In genomic region chr6:122400121-122400450, GRCh38 we compare ENCODE assay signal across 1 cellular context.
TF ChIP-seq lines count a peak whose summit lies in the region.

No MANE protein-coding gene starts in this region.

TF ChIP-seq in HEK293, 187 proteins besides CTCF, POLR2A, EP300 and RAD21 (continued from another document):
- TF ChIP-seq, protein P1, sequence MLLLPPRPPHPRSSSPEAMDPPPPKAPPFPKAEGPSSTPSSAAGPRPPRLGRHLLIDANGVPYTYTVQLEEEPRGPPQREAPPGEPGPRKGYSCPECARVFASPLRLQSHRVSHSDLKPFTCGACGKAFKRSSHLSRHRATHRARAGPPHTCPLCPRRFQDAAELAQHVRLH (tag by site-specific recombination; IDR thresholded peaks at IDR 0.05): no peak
- TF ChIP-seq, protein P2, sequence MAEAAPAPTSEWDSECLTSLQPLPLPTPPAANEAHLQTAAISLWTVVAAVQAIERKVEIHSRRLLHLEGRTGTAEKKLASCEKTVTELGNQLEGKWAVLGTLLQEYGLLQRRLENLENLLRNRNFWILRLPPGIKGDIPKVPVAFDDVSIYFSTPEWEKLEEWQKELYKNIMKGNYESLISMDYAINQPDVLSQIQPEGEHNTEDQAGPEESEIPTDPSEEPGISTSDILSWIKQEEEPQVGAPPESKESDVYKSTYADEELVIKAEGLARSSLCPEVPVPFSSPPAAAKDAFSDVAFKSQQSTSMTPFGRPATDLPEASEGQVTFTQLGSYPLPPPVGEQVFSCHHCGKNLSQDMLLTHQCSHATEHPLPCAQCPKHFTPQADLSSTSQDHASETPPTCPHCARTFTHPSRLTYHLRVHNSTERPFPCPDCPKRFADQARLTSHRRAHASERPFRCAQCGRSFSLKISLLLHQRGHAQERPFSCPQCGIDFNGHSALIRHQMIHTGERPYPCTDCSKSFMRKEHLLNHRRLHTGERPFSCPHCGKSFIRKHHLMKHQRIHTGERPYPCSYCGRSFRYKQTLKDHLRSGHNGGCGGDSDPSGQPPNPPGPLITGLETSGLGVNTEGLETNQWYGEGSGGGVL (tag by site-specific recombination; IDR thresholded peaks at IDR 0.05): no peak
- TF ChIP-seq ZNF549 (tag by site-specific recombination; IDR thresholded peaks at IDR 0.05) (no peak), GLIS2 (tag by site-specific recombination; IDR thresholded peaks at IDR 0.05) (0 out of 2 replicates have a peak, but pooled peaks have one; percentile 4), KLF10 (tag by site-specific recombination; IDR thresholded peaks at IDR 0.05) (no peak), ZNF350 (tag by site-specific recombination; IDR thresholded peaks at IDR 0.05) (no peak), KLF16 (tag by site-specific recombination; IDR thresholded peaks at IDR 0.05) (0 out of 2 replicates have a peak, but pooled peaks have one; percentile 11), ZNF610 (tag by site-specific recombination; IDR thresholded peaks at IDR 0.05; ENCODE audit: borderline replicate concordance) (no peak), OSR2 (tag by site-specific recombination; IDR thresholded peaks at IDR 0.05) (no peak), ZNF571 (tag by site-specific recombination; IDR thresholded peaks at IDR 0.05) (no peak), ZXDB (tag by site-specific recombination; IDR thresholded peaks at IDR 0.05) (no peak), ZNF529 (tag by site-specific recombination; IDR thresholded peaks at IDR 0.05; ENCODE audit: insufficient replicate concordance) (no peak), ZNF37A (tag by site-specific recombination; IDR thresholded peaks at IDR 0.05) (no peak), ZSCAN30 (tag by site-specific recombination; IDR thresholded peaks at IDR 0.05) (no peak), ZNF426 (tag by site-specific recombination; IDR thresholded peaks at IDR 0.05) (no peak), TRIM28 (IDR thresholded peaks at IDR 0.05; ENCODE audit: borderline replicate concordance, low read length) (no peak)
- TF ChIP-seq, protein P3, sequence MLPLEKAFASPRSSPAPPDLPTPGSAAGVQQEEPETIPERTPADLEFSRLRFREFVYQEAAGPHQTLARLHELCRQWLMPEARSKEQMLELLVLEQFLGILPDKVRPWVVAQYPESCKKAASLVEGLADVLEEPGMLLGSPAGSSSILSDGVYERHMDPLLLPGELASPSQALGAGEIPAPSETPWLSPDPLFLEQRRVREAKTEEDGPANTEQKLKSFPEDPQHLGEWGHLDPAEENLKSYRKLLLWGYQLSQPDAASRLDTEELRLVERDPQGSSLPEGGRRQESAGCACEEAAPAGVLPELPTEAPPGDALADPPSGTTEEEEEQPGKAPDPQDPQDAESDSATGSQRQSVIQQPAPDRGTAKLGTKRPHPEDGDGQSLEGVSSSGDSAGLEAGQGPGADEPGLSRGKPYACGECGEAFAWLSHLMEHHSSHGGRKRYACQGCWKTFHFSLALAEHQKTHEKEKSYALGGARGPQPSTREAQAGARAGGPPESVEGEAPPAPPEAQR (tag by site-specific recombination; IDR thresholded peaks at IDR 0.05): no peak
